Comparison of ENCODE assay signal across 23 cellular contexts in genomic region chr3:111588527-111588926, GRCh38. TPM values are rescaled to one million over a fixed set of nuclear protein-coding genes. Genes with fewer than 3 reads are reported as not detected.
DNase-seq lines count a peak whose midpoint lies in the region; ATAC-seq, FAIRE-seq and TF ChIP-seq lines count a peak whose summit lies in the region.
"Had no signal": no experiment of that assay in that cellular context is flagged by ENCODE, and none has a peak within 500 bp of the region (broad histone marks: within the 10 kb centered on the region; RNA-seq: fewer than 3 reads in every experiment).

No MANE protein-coding gene starts in this region.

- H3K4me3 ChIP-seq in CD8-positive, alpha-beta T cell (ENCODE audit: low read depth, low read length) = no peak overlapping the region
- H3K4me3 ChIP-seq in keratinocyte (ENCODE audit: control insufficient read depth in 2 of 3, extremely low read depth in 1 of 3, insufficient read depth in 2 of 3, low read depth in 1 of 3, low read length in 3 of 3) = no peak overlapping the region
- H3K4me3 ChIP-seq: BLaER1 treated with 17β-estradiol and CSF1 and Interleukin-3, amounts not matched to agents 10 nM and 100 nM had no signal

- H3K4me2 ChIP-seq in keratinocyte (ENCODE audit: control insufficient read depth, extremely low read depth, insufficient read depth, low read depth, low read length) = no peak overlapping the region
- H3K4me2 ChIP-seq: BLaER1 treated with 17β-estradiol and CSF1 and Interleukin-3, amounts not matched to agents 10 nM and 100 nM; KMS-11 had no signal

- H3K36me3 ChIP-seq in CD8-positive, alpha-beta T cell (ENCODE audit: insufficient read depth, low read length) = peaks cover 26% of the 10 kb centered on the region
- H3K36me3 ChIP-seq in keratinocyte (ENCODE audit: control insufficient read depth in 2 of 2, extremely low read depth in 1 of 2, insufficient read depth in 2 of 2, low read length in 2 of 2) = peaks cover 3 to 13% of the 10 kb centered on the region in 2 experiments

- FAIRE-seq in keratinocyte (lab: Jason Lieb, UNC) = no peak
- FAIRE-seq: GM12891, kidney had no signal

- intact Hi-C loops in CD8-positive, alpha-beta T cell (cut with DNase I, micrococcal nuclease) = no loop called here
- intact Hi-C loops in activated T-helper 1 cell treated with anti-CD3 and anti-CD28 coated beads, Interleukin-12 subunit alpha, Interleukin-12 subunit beta, Interleukin-2, Interleukin-4 antibody, amounts not matched to agents 30 ng/mL and 10 ng/mL and 1 ng/mL, durations not matched to agents 14 hours and 24 hours and 36 hours (cut with micrococcal nuclease) = no loop called here

- no peaks in the 10 kb centered on the region for H3K9me1 ChIP-seq in keratinocyte (ENCODE audit: control insufficient read depth, extremely low read depth, insufficient read depth, low read length)

- H3K79me2 ChIP-seq in keratinocyte (ENCODE audit: control insufficient read depth, insufficient read depth, low read length) = peaks cover 25% of the 10 kb centered on the region

- H3K4me3 Mint-ChIP-seq in T-helper 2 cell treated with Interferon-gamma antibody and Interleukin-4, amounts not matched to agents 5 μg/mL and 100 μg/mL, for 36 hours = no peak overlapping the region
- no peak overlapping the region for H3K4me3 Mint-ChIP-seq in CD8-positive, alpha-beta T cell
- no peak overlapping the region for H3K4me3 Mint-ChIP-seq in activated T-helper 1 cell treated with anti-CD3 and anti-CD28 coated beads, Interleukin-12 subunit alpha, Interleukin-12 subunit beta, Interleukin-2, Interleukin-4 antibody, amounts not matched to agents 30 ng/mL and 10 ng/mL and 1 ng/mL, durations not matched to agents 14 hours and 24 hours and 36 hours
- H3K4me3 Mint-ChIP-seq: effector memory CD8-positive, alpha-beta T cell; memory B cell; naive thymus-derived CD8-positive, alpha-beta T cell had no signal

- H4K20me1 ChIP-seq in keratinocyte (ENCODE audit: control insufficient read depth, extremely low read depth, insufficient read depth, low read length) = no peaks in the 10 kb centered on the region
- H4K20me1 ChIP-seq: BLaER1 treated with 17β-estradiol and CSF1 and Interleukin-3, amounts not matched to agents 10 nM and 100 nM had no signal

- H3K9ac ChIP-seq in keratinocyte (ENCODE audit: control insufficient read depth, extremely low read depth, insufficient read depth, low read length) = peak overlapping the region; percentile 24
- H3K9ac ChIP-seq: BLaER1 treated with 17β-estradiol and CSF1 and Interleukin-3, amounts not matched to agents 10 nM and 100 nM; KMS-11 had no signal

- no peak overlapping the region for H3K27ac ChIP-seq in CD8-positive, alpha-beta T cell (ENCODE audit: low read depth, low read length)
- peak overlapping the region; percentile 70 for H3K27ac ChIP-seq in keratinocyte (ENCODE audit: control insufficient read depth, insufficient read depth, low read length)
- H3K27ac ChIP-seq: BLaER1 treated with 17β-estradiol and CSF1 and Interleukin-3, amounts not matched to agents 10 nM and 100 nM; KMS-11 had no signal

- H3K4me1 ChIP-seq in CD8-positive, alpha-beta T cell (ENCODE audit: insufficient read depth, low read length) = no peaks in the 10 kb centered on the region
- peaks cover 56% of the 10 kb centered on the region for H3K4me1 ChIP-seq in keratinocyte (ENCODE audit: control insufficient read depth, extremely low read depth, insufficient read depth, low read length)

- peaks cover 44% of the 10 kb centered on the region for H3K4me1 Mint-ChIP-seq in T-helper 2 cell treated with Interferon-gamma antibody and Interleukin-4, amounts not matched to agents 5 μg/mL and 100 μg/mL, for 36 hours (ENCODE audit: low read depth)
- peaks cover 36% of the 10 kb centered on the region for H3K4me1 Mint-ChIP-seq in CD8-positive, alpha-beta T cell (ENCODE audit: low read depth)
- H3K4me1 Mint-ChIP-seq in activated T-helper 1 cell treated with anti-CD3 and anti-CD28 coated beads, Interleukin-12 subunit alpha, Interleukin-12 subunit beta, Interleukin-2, Interleukin-4 antibody, amounts not matched to agents 30 ng/mL and 10 ng/mL and 1 ng/mL, durations not matched to agents 14 hours and 24 hours and 36 hours (ENCODE audit: low read depth) = peaks cover 64% of the 10 kb centered on the region

- dilution Hi-C loops in keratinocyte (cut with MboI; ENCODE audit: extremely low pct_ligation_motif_present, low sequenced_read_pairs) = loop anchor here (25.0 kb wide), 1 partner anchor 99 kb away; no protein-coding TSS in a partner anchor

- no peaks in the 10 kb centered on the region for H3K27me3 ChIP-seq in CD8-positive, alpha-beta T cell (ENCODE audit: insufficient read depth, low read length)
- H3K27me3 ChIP-seq in keratinocyte (ENCODE audit: control insufficient read depth, extremely low read depth, insufficient read depth, low read length) = no peaks in the 10 kb centered on the region
- H3K27me3 ChIP-seq: BLaER1 treated with 17β-estradiol and CSF1 and Interleukin-3, amounts not matched to agents 10 nM and 100 nM had no signal

- no peaks in the 10 kb centered on the region for H3K27me3 Mint-ChIP-seq in T-helper 2 cell treated with Interferon-gamma antibody and Interleukin-4, amounts not matched to agents 5 μg/mL and 100 μg/mL, for 36 hours (ENCODE audit: low read depth)
- H3K27me3 Mint-ChIP-seq in CD8-positive, alpha-beta T cell (ENCODE audit: low read depth) = no peaks in the 10 kb centered on the region
- no peaks in the 10 kb centered on the region for H3K27me3 Mint-ChIP-seq in activated T-helper 1 cell treated with anti-CD3 and anti-CD28 coated beads, Interleukin-12 subunit alpha, Interleukin-12 subunit beta, Interleukin-2, Interleukin-4 antibody, amounts not matched to agents 30 ng/mL and 10 ng/mL and 1 ng/mL, durations not matched to agents 14 hours and 24 hours and 36 hours (ENCODE audit: insufficient read depth)
- H3K27me3 Mint-ChIP-seq: effector memory CD8-positive, alpha-beta T cell; naive thymus-derived CD8-positive, alpha-beta T cell had no signal

- H3K27ac Mint-ChIP-seq in T-helper 2 cell treated with Interferon-gamma antibody and Interleukin-4, amounts not matched to agents 5 μg/mL and 100 μg/mL, for 36 hours = peak overlapping the region; percentile 1
- peak overlapping the region; percentile 47 for H3K27ac Mint-ChIP-seq in CD8-positive, alpha-beta T cell
- peak overlapping the region; percentile 24 for H3K27ac Mint-ChIP-seq in activated T-helper 1 cell treated with anti-CD3 and anti-CD28 coated beads, Interleukin-12 subunit alpha, Interleukin-12 subunit beta, Interleukin-2, Interleukin-4 antibody, amounts not matched to agents 30 ng/mL and 10 ng/mL and 1 ng/mL, durations not matched to agents 14 hours and 24 hours and 36 hours
- H3K27ac Mint-ChIP-seq: memory B cell had no signal

- no peak for DNase-seq in T-helper 2 cell treated with Interferon-gamma antibody and Interleukin-4, amounts not matched to agents 5 μg/mL and 100 μg/mL, for 36 hours (ENCODE audit: low spot score)
- DNase-seq in T-helper 2 cell (no peak), keratinocyte (ENCODE audit: low read depth, low spot score) (no peak)
- no peak for DNase-seq in CD8-positive, alpha-beta T cell
- DNase-seq in activated T-helper 1 cell treated with anti-CD3 and anti-CD28 coated beads, Interleukin-12 subunit alpha, Interleukin-12 subunit beta, Interleukin-2, Interleukin-4 antibody, amounts not matched to agents 30 ng/mL and 10 ng/mL and 1 ng/mL, durations not matched to agents 14 hours and 24 hours and 36 hours (ENCODE audit: low spot score) = no peak
- DNase-seq in activated CD8-positive, alpha-beta memory T cell treated with anti-CD3 and anti-CD28 coated beads, Interleukin-2, amount 50 U/mL, for 4 hours = no peak
- DNase-seq: activated CD4-positive, CD25-positive, alpha-beta regulatory T cell treated with anti-CD3 and anti-CD28 coated beads, Interleukin-2, amount 50 U/mL, for 72 hours; DMS 273 treated with DMSO at 0.1 percent for 48 hours; effector memory CD8-positive, alpha-beta T cell; kidney; naive thymus-derived CD8-positive, alpha-beta T cell; NCI-H1105; NCI-H526 treated with DMSO at 0.1 percent for 48 hours; stimulated activated CD4-positive, alpha-beta T cell treated with anti-CD3 and anti-CD28 coated beads, Interleukin-4, amount 100 ng/mL, for 1 hour had no signal

- no peak for TF ChIP-seq CTCF in CD8-positive, alpha-beta T cell (IDR thresholded peaks at IDR 0.05)
- no peak for TF ChIP-seq CTCF in keratinocyte (optimal IDR thresholded peaks at IDR 0.05 in 1 of 3, IDR thresholded peaks at IDR 0.05 in 1 of 3, conservative IDR thresholded peaks at IDR 0.05 in 1 of 3; ENCODE audit: extremely low read depth in 1 of 3, insufficient read depth in 2 of 3, low read length in 3 of 3)

- H2AFZ ChIP-seq in keratinocyte (ENCODE audit: control insufficient read depth, low read length) = no peak overlapping the region

- POLR2A ChIA-PET in CD8-positive, alpha-beta T cell (lab: Charles Lee) = interaction anchor here (0.6 kb wide), 1 partner anchor 47 kb away, joined by 3 read pairs; no protein-coding TSS in a partner anchor

- no peaks in the 10 kb centered on the region for H3K9me3 Mint-ChIP-seq in T-helper 2 cell treated with Interferon-gamma antibody and Interleukin-4, amounts not matched to agents 5 μg/mL and 100 μg/mL, for 36 hours
- no peaks in the 10 kb centered on the region for H3K9me3 Mint-ChIP-seq in CD8-positive, alpha-beta T cell
- H3K9me3 Mint-ChIP-seq in activated T-helper 1 cell treated with anti-CD3 and anti-CD28 coated beads, Interleukin-12 subunit alpha, Interleukin-12 subunit beta, Interleukin-2, Interleukin-4 antibody, amounts not matched to agents 30 ng/mL and 10 ng/mL and 1 ng/mL, durations not matched to agents 14 hours and 24 hours and 36 hours = peaks cover 8% of the 10 kb centered on the region
- H3K9me3 Mint-ChIP-seq: effector memory CD8-positive, alpha-beta T cell; memory B cell had no signal

- ATAC-seq in CD8-positive, alpha-beta T cell = no peak
- ATAC-seq in HG02870 (IDR thresholded peaks at IDR 0.05; ENCODE audit: unreplicated experiment) (no peak), GM18502 (IDR thresholded peaks at IDR 0.05; ENCODE audit: poor library complexity, unreplicated experiment) (no peak)
- ATAC-seq: effector memory CD8-positive, alpha-beta T cell; naive thymus-derived CD8-positive, alpha-beta T cell had no signal

- no peaks in the 10 kb centered on the region for H3K9me3 ChIP-seq in CD8-positive, alpha-beta T cell (ENCODE audit: low read length)
- peaks cover 1% of the 10 kb centered on the region for H3K9me3 ChIP-seq in keratinocyte (ENCODE audit: control insufficient read depth, low read depth, low read length)

- H3K36me3 Mint-ChIP-seq in T-helper 2 cell treated with Interferon-gamma antibody and Interleukin-4, amounts not matched to agents 5 μg/mL and 100 μg/mL, for 36 hours (ENCODE audit: low read depth) = peaks cover 80% of the 10 kb centered on the region
- H3K36me3 Mint-ChIP-seq in CD8-positive, alpha-beta T cell = peaks cover 86% of the 10 kb centered on the region
- H3K36me3 Mint-ChIP-seq in activated T-helper 1 cell treated with anti-CD3 and anti-CD28 coated beads, Interleukin-12 subunit alpha, Interleukin-12 subunit beta, Interleukin-2, Interleukin-4 antibody, amounts not matched to agents 30 ng/mL and 10 ng/mL and 1 ng/mL, durations not matched to agents 14 hours and 24 hours and 36 hours (ENCODE audit: low read depth) = peaks cover 76% of the 10 kb centered on the region

- CTCF ChIA-PET in CD8-positive, alpha-beta T cell (lab: Charles Lee) = interaction anchor here (0.8 to 1.5 kb wide), 3 partner anchors 10 to 127 kb away, joined by 3 to 4 read pairs (median 3); no protein-coding TSS in a partner anchor

RNA-seq across cellular contexts. Expression of gene ZBED2, which starts 6.6 kb away (rescaled TPM):
- under 1 TPM; 0.19 to 0.22 TPM for total RNA-seq in CD8-positive, alpha-beta T cell
- total RNA-seq in activated T-helper 1 cell treated with anti-CD3 and anti-CD28 coated beads, Interleukin-12 subunit alpha, Interleukin-12 subunit beta, Interleukin-2, Interleukin-4 antibody, amounts not matched to agents 30 ng/mL and 10 ng/mL and 1 ng/mL, durations not matched to agents 14 hours and 24 hours and 36 hours = 812 and 827 TPM in 2 replicates
- polyA plus RNA-seq in keratinocyte = 81.8 to 124 TPM (median 120 TPM) in 3 replicates
- 15.2 TPM for polyA plus RNA-seq in keratinocyte (2011; ENCODE audit: low read depth)
- polyA plus RNA-seq in keratinocyte (2011; cell fraction: cytosol; rRNA removed) = 92.8 and 126 TPM in 2 replicates
- polyA plus RNA-seq in keratinocyte (2011; cell fraction: nucleus; rRNA removed) = 110 and 127 TPM in 2 replicates
- polyA plus RNA-seq in keratinocyte (2012; ENCODE audit: low replicate concordance) = 34.1 and 119 TPM in 2 replicates
- 42.4 to 73.9 TPM (median 48.8 TPM) in 3 replicates for polyA minus RNA-seq in keratinocyte
- polyA minus RNA-seq in keratinocyte (2011; cell fraction: cytosol; rRNA and poly(A)+ RNA removed) = 60.4 TPM
- polyA minus RNA-seq in keratinocyte (2011; cell fraction: nucleus; rRNA and poly(A)+ RNA removed) = 33.4 and 52.2 TPM in 2 replicates
- total RNA-seq: fibroblast of lung, OCI-LY7 had no signal

RNA-seq across cellular contexts. Expression of gene CD96, which starts 46.5 kb away (rescaled TPM):
- total RNA-seq in CD8-positive, alpha-beta T cell = 100 to 1,000 TPM; 218 to 219 TPM
- 79.1 and 79.7 TPM in 2 replicates for total RNA-seq in activated T-helper 1 cell treated with anti-CD3 and anti-CD28 coated beads, Interleukin-12 subunit alpha, Interleukin-12 subunit beta, Interleukin-2, Interleukin-4 antibody, amounts not matched to agents 30 ng/mL and 10 ng/mL and 1 ng/mL, durations not matched to agents 14 hours and 24 hours and 36 hours
- polyA plus RNA-seq in keratinocyte = 0.08 to 0.14 TPM (median 0.13 TPM) in 3 replicates
- not detected for polyA plus RNA-seq in keratinocyte (2011; ENCODE audit: low read depth)
- polyA plus RNA-seq in keratinocyte (2011; cell fraction: cytosol; rRNA removed) = 0.06 and 0.21 TPM in 2 replicates
- polyA plus RNA-seq in keratinocyte (2011; cell fraction: nucleus; rRNA removed) = 0.03 and 0.14 TPM in 2 replicates
- polyA plus RNA-seq in keratinocyte (2012; ENCODE audit: low replicate concordance) = 0.07 and 0.18 TPM in 2 replicates
- polyA minus RNA-seq in keratinocyte = 0.10 TPM in 1 of 3 replicates, not detected in the others
- not detected for polyA minus RNA-seq in keratinocyte (2011; cell fraction: cytosol; rRNA and poly(A)+ RNA removed)
- not detected in 2 replicates for polyA minus RNA-seq in keratinocyte (2011; cell fraction: nucleus; rRNA and poly(A)+ RNA removed)
- total RNA-seq: A172, fibroblast of lung, OCI-LY7 had no signal

Comparison
In these comparisons a context has a peak if more than half of its experiments do, and no peak if none do; other contexts are left out.
1. RNA of gene ZBED2, which starts 6.6 kb away (total RNA-seq): 812 to 827 TPM in activated T-helper 1 cell treated with anti-CD3 and anti-CD28 coated beads, Interleukin-12 subunit alpha, Interleukin-12 subunit beta, Interleukin-2, Interleukin-4 antibody, amounts not matched to agents 30 ng/mL and 10 ng/mL and 1 ng/mL, durations not matched to agents 14 hours and 24 hours and 36 hours; 0.19 to 0.22 TPM in CD8-positive, alpha-beta T cell; every median in the first group is over 100 times any median in the second.
2. Peak in every context shown above with its lines, with median percentiles within 50 percentile points of each other: H3K27ac Mint-ChIP-seq.